In genomic region chr19:55117063-55117635, GRCh38 we compare ENCODE assay signal across 6 cellular contexts. TPM values are rescaled to one million over a fixed set of nuclear protein-coding genes. Genes with fewer than 3 reads are reported as not detected.
DNase-seq lines count a peak whose midpoint lies in the region; ATAC-seq and TF ChIP-seq lines count a peak whose summit lies in the region.

No MANE protein-coding gene starts in this region.

- H3K4me3 ChIP-seq in MG63 (peak overlapping the region; percentile 90), fibroblast of lung (replicated peaks in 1 of 4; ENCODE audit: control extremely low read depth in 1 of 4, insufficient read depth in 1 of 4, low read depth in 3 of 4, low read length in 4 of 4) (peak overlapping the region; percentile 60 to 93 (median 80))

- H3K36me3 ChIP-seq in MG63 (peaks cover 17% of the 10 kb centered on the region), fibroblast of lung (ENCODE audit: control insufficient read depth, insufficient read depth, low read length) (peaks cover 4% of the 10 kb centered on the region)

- peaks cover 19% of the 10 kb centered on the region for H3K4me1 ChIP-seq in fibroblast of lung (ENCODE audit: control insufficient read depth, extremely low read depth, insufficient read depth, low read length)

- DNase-seq in MG63 = no peak
- no peak for DNase-seq in fibroblast of lung (ENCODE audit: low read depth in 2 of 2)
- peak; percentile 12 for DNase-seq in stimulated activated naive CD4-positive, alpha-beta T cell treated with Interleukin-2 at 50 U/mL for 16 hours (lab: John Stamatoyannopoulos, UW)
- DNase-seq in NCI-H1048 (lab: John Stamatoyannopoulos, UW) = no peak
- no peak for DNase-seq in NCI-H510A treated with DMSO at 0.1 percent for 48 hours (lab: John Stamatoyannopoulos, UW)

- TF ChIP-seq CTCF in fibroblast of lung (conservative IDR thresholded peaks at IDR 0.05 in 1 of 2, IDR thresholded peaks at IDR 0.05 in 1 of 2; ENCODE audit: low read depth in 1 of 2, low read length in 2 of 2) = no peak

- H3K79me2 ChIP-seq in fibroblast of lung (ENCODE audit: control insufficient read depth, insufficient read depth, low read length) = peaks cover 49% of the 10 kb centered on the region

- no peaks in the 10 kb centered on the region for H4K20me1 ChIP-seq in fibroblast of lung (ENCODE audit: control insufficient read depth, extremely low read depth, insufficient read depth, low read length)

- peak; percentile 14 for ATAC-seq in GM21515 (IDR thresholded peaks at IDR 0.05; ENCODE audit: unreplicated experiment)

- H3K9me3 ChIP-seq in MG63 = no peaks in the 10 kb centered on the region
- no peaks in the 10 kb centered on the region for H3K9me3 ChIP-seq in fibroblast of lung (ENCODE audit: control insufficient read depth, insufficient read depth, low read depth, low read length)

- peak overlapping the region; percentile 91 for H3K9ac ChIP-seq in fibroblast of lung (ENCODE audit: insufficient read depth, low read length)

- H3K27me3 ChIP-seq in MG63 (no peaks in the 10 kb centered on the region), fibroblast of lung (ENCODE audit: control insufficient read depth, insufficient read depth, low read length) (no peaks in the 10 kb centered on the region)

- no peak overlapping the region for H2AFZ ChIP-seq in fibroblast of lung (ENCODE audit: low read length)

- peak overlapping the region; percentile 78 for H3K27ac ChIP-seq in fibroblast of lung (ENCODE audit: insufficient read depth, low read length)

- peak overlapping the region; percentile 94 for H3K4me2 ChIP-seq in fibroblast of lung (ENCODE audit: extremely low read depth, insufficient read depth, low read length)

RNA-seq across cellular contexts. Expression of gene PPP1R12C, which starts 0.3 kb away (rescaled TPM):
- total RNA-seq in MG63 (2014; rRNA removed; shearing (Covaris generic); ENCODE audit: low replicate concordance) = 76.0 and 81.1 TPM in 2 replicates
- total RNA-seq in fibroblast of lung = 25.2 and 32.9 TPM in 2 replicates
- 26.0 and 27.6 TPM in 2 replicates for polyA plus RNA-seq in fibroblast of lung
- 58.8 and 65.4 TPM in 2 replicates for polyA plus RNA-seq in fibroblast of lung (2012)
- polyA minus RNA-seq in fibroblast of lung (ENCODE audit: low replicate concordance) = 27.4 and 31.8 TPM in 2 replicates

RNA-seq across cellular contexts. Expression of gene TNNT1, which starts 31.9 kb away (rescaled TPM):
- total RNA-seq in MG63 (2014; rRNA removed; shearing (Covaris generic); ENCODE audit: low replicate concordance) = 1.7 TPM in 1 of 2 replicates, not detected in the other
- 7.4 and 10.4 TPM in 2 replicates for total RNA-seq in fibroblast of lung
- polyA plus RNA-seq in fibroblast of lung = 1.4 and 1.7 TPM in 2 replicates
- polyA plus RNA-seq in fibroblast of lung (2012) = 3.3 and 3.9 TPM in 2 replicates
- not detected in 2 replicates for polyA minus RNA-seq in fibroblast of lung (ENCODE audit: low replicate concordance)

RNA-seq across cellular contexts. Expression of gene TNNI3, which starts 40.4 kb away (rescaled TPM):
- total RNA-seq in MG63 (2014; rRNA removed; shearing (Covaris generic); ENCODE audit: low replicate concordance) = not detected in 2 replicates
- not detected in 2 replicates for total RNA-seq in fibroblast of lung
- not detected in 2 replicates for polyA plus RNA-seq in fibroblast of lung
- polyA plus RNA-seq in fibroblast of lung (2012) = not detected in 2 replicates
- polyA minus RNA-seq in fibroblast of lung (ENCODE audit: low replicate concordance) = not detected in 2 replicates

RNA-seq across cellular contexts. Expression of gene EPS8L1, which starts 41.5 kb away (rescaled TPM):
- total RNA-seq in MG63 (2014; rRNA removed; shearing (Covaris generic); ENCODE audit: low replicate concordance) = 1.1 TPM in 1 of 2 replicates, not detected in the other
- 0.17 and 0.51 TPM in 2 replicates for total RNA-seq in fibroblast of lung
- 1.9 and 2.2 TPM in 2 replicates for polyA plus RNA-seq in fibroblast of lung
- 3.4 and 3.9 TPM in 2 replicates for polyA plus RNA-seq in fibroblast of lung (2012)
- polyA minus RNA-seq in fibroblast of lung (ENCODE audit: low replicate concordance) = 0.79 and 1.3 TPM in 2 replicates

RNA-seq across cellular contexts. Expression of gene DNAAF3, which starts 49.3 kb away (rescaled TPM):
- total RNA-seq in MG63 (2014; rRNA removed; shearing (Covaris generic); ENCODE audit: low replicate concordance) = 2.7 TPM in 1 of 2 replicates, not detected in the other
- under 0.01 and 0.17 TPM in 2 replicates for total RNA-seq in fibroblast of lung
- 0.16 and 0.18 TPM in 2 replicates for polyA plus RNA-seq in fibroblast of lung
- polyA plus RNA-seq in fibroblast of lung (2012) = 0.33 and 0.35 TPM in 2 replicates
- not detected in 2 replicates for polyA minus RNA-seq in fibroblast of lung (ENCODE audit: low replicate concordance)
